Comparison of ENCODE assay signal across 1 cellular context in genomic region chr10:13959443-13960359, GRCh38.
TF ChIP-seq lines count a peak whose summit lies in the region.

No MANE protein-coding gene starts in this region.

TF ChIP-seq in endothelial cell of umbilical vein, 7 proteins besides CTCF, POLR2A, EP300 and RAD21:
- TF ChIP-seq JUN (IDR thresholded peaks at IDR 0.05; ENCODE audit: borderline replicate concordance, insufficient read depth, insufficient read length, low read depth), result no peak
- TF ChIP-seq, protein P1, sequence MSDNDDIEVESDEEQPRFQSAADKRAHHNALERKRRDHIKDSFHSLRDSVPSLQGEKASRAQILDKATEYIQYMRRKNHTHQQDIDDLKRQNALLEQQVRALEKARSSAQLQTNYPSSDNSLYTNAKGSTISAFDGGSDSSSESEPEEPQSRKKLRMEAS (IDR thresholded peaks at IDR 0.05; ENCODE audit: insufficient read depth, insufficient read length), result no peak
- no peak for TF ChIP-seq GATA2 (IDR thresholded peaks at IDR 0.05; ENCODE audit: insufficient read depth, insufficient read length, low read depth, low read length)
- no peak for TF ChIP-seq POLR2AphosphoS5 (IDR thresholded peaks at IDR 0.05; ENCODE audit: insufficient read depth, low read depth, low read length)
- no peak for TF ChIP-seq FOS (IDR thresholded peaks at IDR 0.05; ENCODE audit: borderline replicate concordance, insufficient read depth, low read length)
- TF ChIP-seq EZH2 (IDR thresholded peaks at IDR 0.05; ENCODE audit: borderline replicate concordance, low read depth, low read length, severe bottlenecking), result no peak
- TF ChIP-seq MYC (IDR thresholded peaks at IDR 0.05; ENCODE audit: low read depth, low read length), result no peak
